In genomic region chr9:127201731-127202130, GRCh38 we compare ENCODE assay signal across 28 cellular contexts.
"Had no signal": no experiment of that assay in that cellular context is flagged by ENCODE, and none has a peak within 500 bp of the region (broad histone marks: within the 10 kb centered on the region; RNA-seq: fewer than 3 reads in every experiment).

No MANE protein-coding gene starts in this region.

- DNase-seq: activated B cell treated with CpG ODN at 0.5 μM for 24 hours; activated CD4-positive, alpha-beta T cell treated with anti-CD3 and anti-CD28 coated beads for 48 hours; activated CD4-positive, alpha-beta T cell treated with anti-CD3 and anti-CD28 coated beads, Interleukin-2, amount 50 U/mL, for 1 hour; activated CD4-positive, alpha-beta T cell treated with anti-CD3 and anti-CD28 coated beads, Interleukin-2, amount 50 U/mL, for 48 hours; activated CD8-positive, alpha-beta memory T cell treated with anti-CD3 and anti-CD28 coated beads for 24 hours; activated CD8-positive, alpha-beta T cell treated with anti-CD3 and anti-CD28 coated beads for 36 hours; activated effector memory CD4-positive, alpha-beta T cell treated with Interleukin-2 at 50 U/mL for 16 hours; activated gamma-delta T cell treated with Interleukin-2 at 50 U/mL for 16 hours; activated naive CD4-positive, alpha-beta T cell treated with anti-CD3 and anti-CD28 coated beads, Interleukin-2, amount 50 U/mL, for 16 hours; activated naive CD4-positive, alpha-beta T cell treated with Interleukin-2 at 50 U/mL for 16 hours; activated T-cell treated with anti-CD3 and anti-CD28 coated beads, Interleukin-2, amount 50 U/mL, for 4 hours; amniotic stem cell; body of pancreas; cortex of kidney; dermis blood vessel endothelial cell; effector CD4-positive, alpha-beta T cell; effector memory CD8-positive, alpha-beta T cell; foreskin fibroblast; T-helper 1 cell; T-helper 17 cell; T1000; WERI-Rb-1 had no signal

- H3K9me3 Mint-ChIP-seq: activated B cell treated with CpG ODN at 0.5 μM for 24 hours; activated CD8-positive, alpha-beta T cell treated with anti-CD3 and anti-CD28 coated beads for 36 hours; activated T-cell treated with anti-CD3 and anti-CD28 coated beads, Interleukin-2, amount 50 U/mL, for 4 hours; activated T-helper 17 cell treated with anti-CD3 and anti-CD28 coated beads, Interleukin-2, amount 50 U/mL, for 72 hours; effector memory CD8-positive, alpha-beta T cell; T-helper 2 cell treated with Interferon-gamma antibody and Interleukin-4, amounts not matched to agents 5 μg/mL and 100 μg/mL, for 36 hours had no signal

- H3K4me3 ChIP-seq: body of pancreas had no signal

- H3K4me1 Mint-ChIP-seq: activated B cell treated with CpG ODN at 0.5 μM for 24 hours; activated T-helper 17 cell treated with anti-CD3 and anti-CD28 coated beads, Interleukin-2, amount 50 U/mL, for 72 hours had no signal

- H3K9me3 ChIP-seq: body of pancreas had no signal

- H3K27ac ChIP-seq: body of pancreas, WERI-Rb-1 had no signal

- H3K27ac Mint-ChIP-seq: activated B cell treated with CpG ODN at 0.5 μM for 24 hours; activated CD8-positive, alpha-beta T cell treated with anti-CD3 and anti-CD28 coated beads for 36 hours; activated naive CD8-positive, alpha-beta T cell; activated T-helper 17 cell treated with anti-CD3 and anti-CD28 coated beads, Interleukin-2, amount 50 U/mL, for 72 hours; effector memory CD8-positive, alpha-beta T cell; T-helper 17 cell; T-helper 2 cell treated with Interferon-gamma antibody and Interleukin-4, amounts not matched to agents 5 μg/mL and 100 μg/mL, for 36 hours had no signal

- H3K4me1 ChIP-seq: body of pancreas had no signal

- H3K4me3 Mint-ChIP-seq: activated B cell treated with CpG ODN at 0.5 μM for 24 hours; activated CD8-positive, alpha-beta T cell treated with anti-CD3 and anti-CD28 coated beads for 36 hours; activated naive CD8-positive, alpha-beta T cell; activated T-cell treated with anti-CD3 and anti-CD28 coated beads, Interleukin-2, amount 50 U/mL, for 4 hours; activated T-helper 17 cell treated with anti-CD3 and anti-CD28 coated beads, Interleukin-2, amount 50 U/mL, for 72 hours; effector memory CD8-positive, alpha-beta T cell; T-helper 17 cell; T-helper 2 cell treated with Interferon-gamma antibody and Interleukin-4, amounts not matched to agents 5 μg/mL and 100 μg/mL, for 36 hours had no signal

- H3K36me3 ChIP-seq: WERI-Rb-1 had no signal

- H3K27me3 Mint-ChIP-seq: activated B cell treated with CpG ODN at 0.5 μM for 24 hours; activated CD8-positive, alpha-beta T cell treated with anti-CD3 and anti-CD28 coated beads for 36 hours; activated T-helper 17 cell treated with anti-CD3 and anti-CD28 coated beads, Interleukin-2, amount 50 U/mL, for 72 hours; effector memory CD8-positive, alpha-beta T cell; T-helper 17 cell had no signal

- FAIRE-seq: colon, endothelial cell of umbilical vein, frontal cortex had no signal

- H3K36me3 Mint-ChIP-seq: activated naive CD8-positive, alpha-beta T cell had no signal
